21 cellular contexts compared by ENCODE assay signal in the genomic region with DNA sequence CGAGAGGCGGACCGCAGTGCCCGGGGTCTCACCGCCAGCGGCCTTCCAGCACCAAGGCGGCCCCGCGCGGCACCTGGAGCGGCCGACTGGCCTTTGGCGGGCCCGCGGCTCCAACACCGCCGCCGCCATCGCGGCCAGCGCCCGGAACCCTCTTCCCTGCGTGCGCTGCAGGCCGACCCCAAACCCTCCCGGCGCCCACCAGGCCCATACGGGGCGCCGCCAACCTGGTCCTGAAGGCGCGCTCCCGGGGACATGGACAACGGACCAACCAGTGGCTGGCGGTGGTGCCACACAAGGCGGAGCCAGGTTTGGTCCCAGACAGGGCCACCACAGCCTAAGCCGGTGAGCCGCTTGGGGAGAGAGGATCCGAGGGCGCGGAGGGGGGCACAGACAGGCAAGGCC.
DNase-seq lines count a peak whose midpoint lies in the region; ATAC-seq, FAIRE-seq and TF ChIP-seq lines count a peak whose summit lies in the region.
"Had no signal": no experiment of that assay in that cellular context is flagged by ENCODE, and none has a peak within 500 bp of the region (broad histone marks: within the 10 kb centered on the region; RNA-seq: fewer than 3 reads in every experiment).

No MANE protein-coding gene starts in this region.

- no peak for FAIRE-seq in kidney (lab: Jason Lieb, UNC)
- FAIRE-seq: A204.1, GM12878, RCC 7860 had no signal

- WGBS in right cardiac atrium: 29% methylated on average over 41 of the region's 41 CpGs

- H3K27ac ChIP-seq in right cardiac atrium (ENCODE audit: low read length): no peak overlapping the region
- no peak overlapping the region for H3K27ac ChIP-seq in RWPE2 (ENCODE audit: poor library complexity, severe bottlenecking)
- no peak overlapping the region for H3K27ac ChIP-seq in kidney (ENCODE audit: low read depth in 2 of 2, low read length in 2 of 2)
- H3K27ac ChIP-seq: GM23248 had no signal

- H3K9me3 ChIP-seq in right cardiac atrium (ENCODE audit: control insufficient read depth, low read length) (no peaks in the 10 kb centered on the region), RWPE2 (ENCODE audit: severe bottlenecking) (peaks cover 22% of the 10 kb centered on the region), kidney (ENCODE audit: control insufficient read depth in 1 of 2, low read length in 2 of 2) (peaks cover 0 to 2% of the 10 kb centered on the region in 2 donors)

- ATAC-seq in right cardiac atrium: peak; percentile 20 to 24
- no peak for ATAC-seq in Right ventricle myocardium superior (ENCODE audit: poor library complexity)
- ATAC-seq in RWPE2 (ENCODE audit: low read depth): no peak
- ATAC-seq: GM12878, HCT116 had no signal

- H3K4me1 ChIP-seq in right cardiac atrium (ENCODE audit: control insufficient read depth, insufficient read depth, low read length): no peaks in the 10 kb centered on the region
- H3K4me1 ChIP-seq in RWPE2 (ENCODE audit: insufficient read depth, poor library complexity, severe bottlenecking): no peaks in the 10 kb centered on the region
- H3K4me1 ChIP-seq in kidney (ENCODE audit: control insufficient read depth in 1 of 2, insufficient read depth in 1 of 2, low read depth in 1 of 2, low read length in 2 of 2): no peaks in the 10 kb centered on the region

- no peak for DNase-seq in right cardiac atrium
- DNase-seq in Right ventricle myocardium superior: no peak
- DNase-seq in RWPE2 (ENCODE audit: low spot score): peak; percentile 80
- peak; percentile 71 for DNase-seq in kidney
- DNase-seq in NCI-H2227 treated with DMSO at 0.1 percent for 48 hours (lab: John Stamatoyannopoulos, UW): no peak
- no peak for DNase-seq in islet precursor cell
- no peak for DNase-seq in occipital lobe (lab: John Stamatoyannopoulos, UW)
- DNase-seq: DMS79, GM23248, MV-4-11, NCI-H1105 treated with DMSO at 0.1 percent for 48 hours, NCI-H2029 treated with DMSO at 0.1 percent for 48 hours, NCI-H2171 treated with DMSO at 0.1 percent for 48 hours, NCI-H446, NCI-H526, OCI-M1, SHP77 had no signal

- H3K27me3 ChIP-seq in right cardiac atrium (ENCODE audit: control insufficient read depth, insufficient read depth) (no peaks in the 10 kb centered on the region), RWPE2 (ENCODE audit: insufficient read depth, poor library complexity, severe bottlenecking) (no peaks in the 10 kb centered on the region)

- H3K36me3 ChIP-seq in RWPE2 (ENCODE audit: low read depth) (no peaks in the 10 kb centered on the region), kidney (ENCODE audit: control insufficient read depth in 1 of 2, insufficient read depth in 2 of 2, low read length in 2 of 2) (no peaks in the 10 kb centered on the region)

- intact Hi-C loops in right cardiac atrium (cut with DNase I) (no loop called here), Right ventricle myocardium superior (cut with DNase I) (no loop called here), kidney (cut with DNase I) (no loop called here)

- H3K9ac ChIP-seq in kidney (ENCODE audit: low read length in 2 of 2): no peak overlapping the region
- H3K9ac ChIP-seq: GM23248 had no signal

- H3K4me3 ChIP-seq in right cardiac atrium (ENCODE audit: low read length) (no peak overlapping the region), RWPE2 (ENCODE audit: severe bottlenecking) (no peak overlapping the region), kidney (ENCODE audit: low read length in 2 of 2) (no peak overlapping the region)
- H3K4me3 ChIP-seq: GM12878, GM23248 had no signal

- no peak for TF ChIP-seq CTCF in RWPE2 (IDR thresholded peaks at IDR 0.05; ENCODE audit: poor library complexity, severe bottlenecking)
- no peak for TF ChIP-seq CTCF in kidney (IDR thresholded peaks at IDR 0.05; ENCODE audit: borderline replicate concordance, extremely low read depth, insufficient read depth)

Comparison
In these comparisons a context has a peak if more than half of its experiments do, and no peak if none do; other contexts are left out.
1. ATAC-seq: peak in right cardiac atrium (2 of 2); none in Right ventricle myocardium superior (single experiment) and RWPE2 (single experiment).
2. DNase-seq: peak in RWPE2 (single experiment) and kidney (single experiment); none in right cardiac atrium (0 of 3), Right ventricle myocardium superior (single experiment), NCI-H2227 treated with DMSO at 0.1 percent for 48 hours (single experiment), islet precursor cell (single experiment) and occipital lobe (single experiment).